Comparison of ENCODE assay signal across 8 cellular contexts in genomic region chr15:80152180-80152895, GRCh38. TPM values are rescaled to one million over a fixed set of nuclear protein-coding genes. Genes with fewer than 3 reads are reported as not detected.
DNase-seq lines count a peak whose midpoint lies in the region; ATAC-seq and TF ChIP-seq lines count a peak whose summit lies in the region.

No MANE protein-coding gene starts in this region.

- H3K4me3 Mint-ChIP-seq in GM23338 = peak overlapping the region; percentile 96
- peak overlapping the region; percentile 87 for H3K4me3 Mint-ChIP-seq in activated naive CD4-positive, alpha-beta T cell treated with anti-CD3 and anti-CD28 coated beads for 36 hours

- CTCF ChIA-PET in activated naive CD4-positive, alpha-beta T cell treated with anti-CD3 and anti-CD28 coated beads for 36 hours (lab: Charles Lee) = interaction anchor here (0.8 to 1.1 kb wide), 2 partner anchors 9 to 159 kb away, joined by 3 read pairs; no protein-coding TSS in a partner anchor

- H3K27ac Mint-ChIP-seq in GM23338 = peak overlapping the region; percentile 59; the same call in 1 of the 2 replicates
- peak overlapping the region; percentile 36 for H3K27ac Mint-ChIP-seq in activated naive CD4-positive, alpha-beta T cell treated with anti-CD3 and anti-CD28 coated beads for 36 hours

- no peaks in the 10 kb centered on the region; the same call in 2 of the 3 replicates for H3K9me3 Mint-ChIP-seq in GM23338
- H3K9me3 Mint-ChIP-seq in activated naive CD4-positive, alpha-beta T cell treated with anti-CD3 and anti-CD28 coated beads for 36 hours = no peaks in the 10 kb centered on the region

- no peak for TF ChIP-seq POLR2A in gastroesophageal sphincter (IDR thresholded peaks at IDR 0.05)

- intact Hi-C loops in activated naive CD4-positive, alpha-beta T cell treated with anti-CD3 and anti-CD28 coated beads for 36 hours (cut with micrococcal nuclease) = loop anchor here (1.0 to 10.0 kb wide), 8 partner anchors 8 to 842 kb away; partner anchors contain the start of genes BCL2A1, TMED3 and ZFAND6

- no peaks in the 10 kb centered on the region for H3K9me2 ChIP-seq in GM23338 (ENCODE audit: insufficient read depth)

- no peaks in the 10 kb centered on the region; the same call in 1 of the 2 replicates for H4K20me1 ChIP-seq in GM23338 (replicated peaks; ENCODE audit: insufficient read depth)

- no peaks in the 10 kb centered on the region; the same call in 2 of the 3 replicates for H3K36me3 Mint-ChIP-seq in GM23338 (ENCODE audit: low read depth)
- H3K36me3 Mint-ChIP-seq in activated naive CD4-positive, alpha-beta T cell treated with anti-CD3 and anti-CD28 coated beads for 36 hours (ENCODE audit: low read depth) = peaks cover 4% of the 10 kb centered on the region

- TF ChIP-seq EP300 in gastroesophageal sphincter (IDR thresholded peaks at IDR 0.05) = no peak

- H3K27me3 ChIP-seq in GM23338 (ENCODE audit: insufficient read depth) (0 out of 2 replicates have a peak, but pooled peaks cover 7% of the 10 kb centered on the region), gastroesophageal sphincter (no peaks in the 10 kb centered on the region), neutrophil (no peaks in the 10 kb centered on the region), stomach smooth muscle (ENCODE audit: control insufficient read depth in 1 of 2, insufficient read depth in 2 of 2, low read length in 2 of 2) (no peaks in the 10 kb centered on the region)

- 0 to 2% methylated on average over 3 to 8 of the region's 41 CpGs for WGBS in gastroesophageal sphincter (ENCODE audit: low coverage in 1 of 2), 2 donors

- H3F3A ChIP-seq in GM23338 (replicated peaks; ENCODE audit: low read depth) = peaks cover 5% of the 10 kb centered on the region; the same call in 1 of the 2 replicates

- H2AFZ ChIP-seq in GM23338 = peak overlapping the region; percentile 99

- H3K36me3 ChIP-seq in GM23338 (ENCODE audit: insufficient read depth) (no peaks in the 10 kb centered on the region), gastroesophageal sphincter (no peaks in the 10 kb centered on the region), neutrophil (no peaks in the 10 kb centered on the region), stomach smooth muscle (ENCODE audit: control insufficient read depth in 2 of 2, insufficient read depth in 2 of 2, low read length in 2 of 2) (no peaks in the 10 kb centered on the region)

- TF ChIP-seq CTCF in GM23338 (conservative IDR thresholded peaks at IDR 0.05; ENCODE audit: low read depth in 2 of 2) = no peak
- no peak for TF ChIP-seq CTCF in gastroesophageal sphincter (IDR thresholded peaks at IDR 0.05)
- no peak for TF ChIP-seq CTCF in neutrophil (IDR thresholded peaks at IDR 0.05)

- peaks cover 17% of the 10 kb centered on the region for H3K27me3 Mint-ChIP-seq in GM23338 (ENCODE audit: insufficient read depth, low read depth, poor library complexity)
- no peaks in the 10 kb centered on the region for H3K27me3 Mint-ChIP-seq in activated naive CD4-positive, alpha-beta T cell treated with anti-CD3 and anti-CD28 coated beads for 36 hours (ENCODE audit: low read depth)

- H3K79me2 ChIP-seq in GM23338 (replicated peaks; ENCODE audit: insufficient read depth) = no peaks in the 10 kb centered on the region; the same call in 1 of the 2 replicates

- peaks cover 35% of the 10 kb centered on the region for H3K4me1 Mint-ChIP-seq in GM23338
- peaks cover 19% of the 10 kb centered on the region for H3K4me1 Mint-ChIP-seq in activated naive CD4-positive, alpha-beta T cell treated with anti-CD3 and anti-CD28 coated beads for 36 hours (ENCODE audit: low read depth)

- H3K4me3 ChIP-seq in GM23338 = peak overlapping the region; percentile 90
- peak overlapping the region; percentile 76 for H3K4me3 ChIP-seq in gastroesophageal sphincter
- peak overlapping the region; percentile 78 to 81 for H3K4me3 ChIP-seq in neutrophil (ENCODE audit: low read depth in 1 of 2, low read length in 1 of 2)
- peak overlapping the region; percentile 61 to 86 for H3K4me3 ChIP-seq in stomach smooth muscle (ENCODE audit: low read length in 2 of 2)

- no peaks in the 10 kb centered on the region for H3K9me3 ChIP-seq in gastroesophageal sphincter
- H3K9me3 ChIP-seq in neutrophil = no peaks in the 10 kb centered on the region
- no peaks in the 10 kb centered on the region for H3K9me3 ChIP-seq in stomach smooth muscle (ENCODE audit: control insufficient read depth in 2 of 2, low read length in 2 of 2)

- H3K9ac ChIP-seq in stomach smooth muscle (ENCODE audit: low read length in 2 of 2) = peak overlapping the region; percentile 14 to 71

- H3K27ac ChIP-seq in GM23338 (ENCODE audit: low read depth) = peak overlapping the region; percentile 75; the same call in 1 of the 2 replicates
- H3K27ac ChIP-seq in gastroesophageal sphincter = peak overlapping the region; percentile 54 to 94 (median 89)
- peak overlapping the region; percentile 77 for H3K27ac ChIP-seq in neutrophil
- peak overlapping the region; percentile 42 for H3K27ac ChIP-seq in stomach smooth muscle (ENCODE audit: low read length)

- peak; percentile 94 for DNase-seq in DMS53 (lab: John Stamatoyannopoulos, UW)
- peak; percentile 96 for DNase-seq in GM23338 (ENCODE audit: low spot score)
- peak; percentile 92 for DNase-seq in M059J (ENCODE audit: low read depth)
- DNase-seq in SK-N-DZ (ENCODE audit: low spot score) = peak; percentile 79
- peak; percentile 96 for DNase-seq in activated naive CD4-positive, alpha-beta T cell treated with anti-CD3 and anti-CD28 coated beads for 36 hours

- H3K4me2 ChIP-seq in GM23338 = peak overlapping the region; percentile 94

- H3K4me1 ChIP-seq in GM23338 (ENCODE audit: insufficient read depth) = peaks cover 23% of the 10 kb centered on the region
- H3K4me1 ChIP-seq in gastroesophageal sphincter = peaks cover 0 to 27% (median 5%) of the 10 kb centered on the region in 3 donors
- H3K4me1 ChIP-seq in neutrophil (ENCODE audit: control insufficient read depth in 1 of 2, insufficient read depth in 1 of 2, low read depth in 1 of 2, low read length in 1 of 2) = peaks cover 20 to 24% of the 10 kb centered on the region in 2 experiments
- H3K4me1 ChIP-seq in stomach smooth muscle (ENCODE audit: control insufficient read depth, insufficient read depth, low read length) = peaks cover 12% of the 10 kb centered on the region

- peak; percentile 62 for ATAC-seq in GM23338
- ATAC-seq in gastroesophageal sphincter = peak; percentile 90

TF ChIP-seq in GM23338, 12 proteins besides CTCF, POLR2A, EP300 and RAD21 (continues in another document):
- peak; percentile 33; the same call in 1 of the 2 replicates for TF ChIP-seq POLR2AphosphoS5 (IDR thresholded peaks at IDR 0.05; ENCODE audit: low read depth)

RNA-seq across cellular contexts. Expression of gene FAH, which starts 0.5 kb away (rescaled TPM):
- total RNA-seq in GM23338 (2014; rRNA removed; shearing (Covaris generic)) = 20.3 TPM in 2 replicates
- 11.8 and 16.3 TPM in 2 replicates for polyA plus RNA-seq in GM23338 (2016; fragmentation: Nextera tagmentation; extraction: Ambion mirVana)
- 40.4 and 50.0 TPM in 2 replicates for total RNA-seq in M059J (2014; rRNA removed; shearing (Covaris generic))
- polyA plus RNA-seq in SK-N-DZ (2014; cell fraction: cytosol; rRNA removed) = 11.2 and 11.5 TPM in 2 replicates
- 9.2 and 9.7 TPM in 2 replicates for polyA plus RNA-seq in SK-N-DZ (2014; cell fraction: nucleus; rRNA removed)
- 10 to 100 TPM; 53.4 to 55.8 TPM for total RNA-seq in activated naive CD4-positive, alpha-beta T cell treated with anti-CD3 and anti-CD28 coated beads for 36 hours
- total RNA-seq in gastroesophageal sphincter = 10 to 100 TPM in 2 of 4 donors, 1 to 10 TPM in 2; 7.9 to 26.0 (median 10.1) TPM

Comparison
In these comparisons a context has a peak if more than half of its experiments do, and no peak if none do; other contexts are left out.
1. Peak in every context shown above with its lines: DNase-seq, ATAC-seq, H3K4me3 ChIP-seq and H3K27ac ChIP-seq.